9 cellular contexts compared by ENCODE assay signal in the genomic region with DNA sequence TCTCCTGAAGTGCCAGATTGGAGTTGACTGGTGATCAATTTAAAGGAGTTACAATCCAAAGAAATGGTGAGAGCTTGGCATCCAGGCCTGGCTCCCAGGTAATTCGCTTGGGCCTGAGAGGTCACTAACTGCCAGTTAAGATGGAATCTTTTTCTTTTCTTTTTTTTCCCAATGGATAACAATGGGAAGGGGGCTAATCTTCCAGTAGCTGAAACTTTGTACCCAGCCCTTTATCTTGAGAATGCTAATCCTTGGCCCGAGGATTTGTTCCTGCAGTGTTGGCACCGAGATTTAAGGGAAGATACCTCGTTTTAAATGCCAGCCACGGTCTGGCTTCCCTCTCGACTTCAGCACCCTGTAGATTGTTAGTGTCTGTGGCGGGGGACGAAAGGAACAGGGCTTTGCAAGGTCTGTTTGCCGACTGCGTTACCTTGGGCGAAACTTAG. TPM values are rescaled to one million over a fixed set of nuclear protein-coding genes. Genes with fewer than 3 reads are reported as not detected.
DNase-seq lines count a peak whose midpoint lies in the region; ATAC-seq and TF ChIP-seq lines count a peak whose summit lies in the region.
"Had no signal": no experiment of that assay in that cellular context is flagged by ENCODE, and none has a peak within 500 bp of the region (broad histone marks: within the 10 kb centered on the region; RNA-seq: fewer than 3 reads in every experiment).

No MANE protein-coding gene starts in this region.

- no peaks in the 10 kb centered on the region for H3K9me2 ChIP-seq in GM23338 (ENCODE audit: insufficient read depth)

- peaks cover 62% of the 10 kb centered on the region for H3K4me1 Mint-ChIP-seq in GM23338

- peak overlapping the region; percentile 83 for H3K4me3 Mint-ChIP-seq in GM23338

- H3K36me3 ChIP-seq in GM23338 (ENCODE audit: insufficient read depth) (no peaks in the 10 kb centered on the region), SJCRH30 (peaks cover 36% of the 10 kb centered on the region)
- H3K36me3 ChIP-seq: neutrophil had no signal

- H2AFZ ChIP-seq in GM23338 = peak overlapping the region; percentile 96; the same call in 1 of the 2 replicates

- peak; percentile 81 for DNase-seq in GM23338 (ENCODE audit: low spot score)
- DNase-seq in SJCRH30 = peak in 1 of 2 experiments; percentile 73
- DNase-seq in NK-92 (lab: John Stamatoyannopoulos, UW; ENCODE audit: unreplicated experiment) = no peak
- no peak for DNase-seq in erythroblast (lab: John Stamatoyannopoulos, UW)
- DNase-seq: GDM1 had no signal

- H3K4me1 ChIP-seq in GM23338 (ENCODE audit: insufficient read depth) = peaks cover 62% of the 10 kb centered on the region
- no peaks in the 10 kb centered on the region for H3K4me1 ChIP-seq in SJCRH30

- H3K9me3 Mint-ChIP-seq in GM23338 = peaks cover 3% of the 10 kb centered on the region; the same call in 2 of the 3 replicates

- peaks cover 99% of the 10 kb centered on the region for H3K27me3 Mint-ChIP-seq in GM23338 (ENCODE audit: insufficient read depth, low read depth, poor library complexity)

- peaks cover 12% of the 10 kb centered on the region; the same call in 1 of the 2 replicates for H4K20me1 ChIP-seq in GM23338 (replicated peaks; ENCODE audit: insufficient read depth)

- H3K27ac ChIP-seq in GM23338 (ENCODE audit: low read depth) = no peak overlapping the region
- H3K27ac ChIP-seq in SJCRH30 = peak overlapping the region; percentile 92
- peak overlapping the region in 5 of 21 experiments; percentile 16 to 61 (median 29) for H3K27ac ChIP-seq in skin epidermis
- H3K27ac ChIP-seq: neutrophil had no signal

- ATAC-seq in GM23338 (no peak), GM18873 (IDR thresholded peaks at IDR 0.05; ENCODE audit: low FRiP score, unreplicated experiment) (no peak)

- no peaks in the 10 kb centered on the region for H3K9me3 ChIP-seq in SJCRH30 (replicated peaks)
- H3K9me3 ChIP-seq: neutrophil had no signal

- no peaks in the 10 kb centered on the region for H3K79me2 ChIP-seq in GM23338 (replicated peaks; ENCODE audit: insufficient read depth)

- peaks cover 99% of the 10 kb centered on the region for H3K27me3 ChIP-seq in GM23338 (ENCODE audit: insufficient read depth)
- H3K27me3 ChIP-seq in SJCRH30 = no peaks in the 10 kb centered on the region

- peaks cover 28% of the 10 kb centered on the region for H3F3A ChIP-seq in GM23338 (replicated peaks; ENCODE audit: low read depth)

- H3K4me2 ChIP-seq in GM23338 = peak overlapping the region; percentile 86

- no peaks in the 10 kb centered on the region for H3K36me3 Mint-ChIP-seq in GM23338 (ENCODE audit: low read depth)

- H3K4me3 ChIP-seq in GM23338 = peak overlapping the region; percentile 96
- H3K4me3 ChIP-seq in SJCRH30 = peak overlapping the region; percentile 88
- H3K4me3 ChIP-seq in iPS-11a (ENCODE audit: low read depth, low read length) = peak overlapping the region; percentile 54
- H3K4me3 ChIP-seq in skin epidermis = peak overlapping the region; percentile 12 to 36 (median 20)

- no peak for TF ChIP-seq CTCF in GM23338 (conservative IDR thresholded peaks at IDR 0.05; ENCODE audit: low read depth in 2 of 2)

- no peak overlapping the region for H3K27ac Mint-ChIP-seq in GM23338

- no peak for TF ChIP-seq POLR2A in erythroblast (IDR thresholded peaks at IDR 0.05; ENCODE audit: low read length)

TF ChIP-seq in GM23338, 12 proteins besides CTCF, POLR2A, EP300 and RAD21:
- TF ChIP-seq JUNB (IDR thresholded peaks at IDR 0.05; ENCODE audit: unreplicated experiment) (no peak), EZH2 (IDR thresholded peaks at IDR 0.05; ENCODE audit: low read depth, unreplicated experiment) (peak; percentile 48), ZNF331 (CRISPR knock-in tag; IDR thresholded peaks at IDR 0.05; ENCODE audit: low read depth) (no peak), NANOG (IDR thresholded peaks at IDR 0.05; ENCODE audit: borderline replicate concordance) (no peak)

RNA-seq across cellular contexts. Expression of a gene that starts 13.4 kb away (rescaled TPM):
- total RNA-seq in GM23338 (2014; rRNA removed; shearing (Covaris generic)) = 0.35 and 0.52 TPM in 2 replicates
- 0.99 and 1.0 TPM in 2 replicates for polyA plus RNA-seq in GM23338 (2016; fragmentation: Nextera tagmentation; extraction: Ambion mirVana)
- total RNA-seq in SJCRH30 (2014; rRNA removed; shearing (Covaris generic)) = 87.2 and 93.3 TPM in 2 replicates

Comparison
In these comparisons a context has a peak if more than half of its experiments do, and no peak if none do; other contexts are left out.
1. H3K4me3 ChIP-seq: peak in every context shown above with its lines; median percentile 96 in GM23338; 88 in SJCRH30; 54 in iPS-11a; 20 in skin epidermis.
2. RNA of a gene that starts 13.4 kb away (total RNA-seq): 87.2 to 93.3 TPM in SJCRH30; 0.35 to 0.52 TPM in GM23338; every median in the first group is over 10 times any median in the second.